34 cellular contexts compared by ENCODE assay signal in the genomic region with DNA sequence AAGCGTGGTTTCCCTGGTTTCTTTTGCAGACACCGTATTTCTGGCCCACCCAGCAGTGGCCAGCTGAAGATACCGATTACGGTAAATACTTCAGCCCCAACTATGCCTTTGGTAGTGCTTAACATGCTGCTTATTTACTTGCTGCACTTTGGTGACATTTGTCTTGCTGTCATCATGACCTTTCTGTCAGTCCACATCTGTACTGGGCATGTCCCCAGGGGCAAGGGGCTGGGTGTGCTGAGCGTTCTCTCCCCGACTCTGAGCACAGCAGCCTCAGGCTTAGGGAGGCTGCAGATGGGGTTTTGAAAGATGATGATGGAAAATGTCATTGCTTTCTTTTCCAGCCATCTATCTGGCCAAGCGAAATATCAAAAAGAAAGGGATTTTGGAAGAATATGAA.
"Had no signal": no experiment of that assay in that cellular context is flagged by ENCODE, and none has a peak within 500 bp of the region (broad histone marks: within the 10 kb centered on the region; RNA-seq: fewer than 3 reads in every experiment).

No MANE protein-coding gene starts in this region.

- H3K27me3 Mint-ChIP-seq: activated B cell treated with CpG ODN at 0.5 μM for 24 hours; activated CD4-positive, alpha-beta memory T cell treated with anti-CD3 and anti-CD28 coated beads for 36 hours; activated naive CD8-positive, alpha-beta T cell treated with anti-CD3 and anti-CD28 coated beads for 36 hours; activated T-helper 17 cell treated with anti-CD3 and anti-CD28 coated beads, Interleukin-2, amount 50 U/mL, for 72 hours had no signal

- H3K27ac ChIP-seq: adrenal gland, body of pancreas, brain microvascular endothelial cell, breast epithelium, VCaP had no signal

- H3K27me3 ChIP-seq: adrenal gland, body of pancreas, brain microvascular endothelial cell, breast epithelium had no signal

- H3K4me1 ChIP-seq: breast epithelium had no signal

- ATAC-seq: activated CD8-positive, alpha-beta T cell treated with anti-CD3 and anti-CD28 coated beads for 36 hours; activated naive CD4-positive, alpha-beta T cell treated with anti-CD3 and anti-CD28 coated beads, Interleukin-2, amount 50 U/mL, for 72 hours; activated T-cell treated with anti-CD3 and anti-CD28 coated beads, Interleukin-2, amount 50 U/mL, for 4 hours; activated T-cell treated with anti-CD3 and anti-CD28 coated beads, Interleukin-2, amount 50 U/mL, for 72 hours; activated T-helper 17 cell treated with anti-CD3 and anti-CD28 coated beads, Interleukin-2, amount 50 U/mL, for 72 hours; body of pancreas had no signal

- H3K36me3 ChIP-seq: adrenal gland, brain microvascular endothelial cell, breast epithelium had no signal

- H3K36me3 Mint-ChIP-seq: activated CD4-positive, alpha-beta memory T cell treated with anti-CD3 and anti-CD28 coated beads for 36 hours; activated naive CD4-positive, alpha-beta T cell treated with anti-CD3 and anti-CD28 coated beads, Interleukin-2, amount 50 U/mL, for 72 hours; activated naive CD8-positive, alpha-beta T cell treated with anti-CD3 and anti-CD28 coated beads for 36 hours had no signal

- H3K9me3 Mint-ChIP-seq: activated B cell treated with CpG ODN at 0.5 μM for 24 hours; activated CD4-positive, alpha-beta memory T cell treated with anti-CD3 and anti-CD28 coated beads for 36 hours; activated CD8-positive, alpha-beta T cell treated with anti-CD3 and anti-CD28 coated beads for 36 hours; activated naive CD4-positive, alpha-beta T cell treated with anti-CD3 and anti-CD28 coated beads for 36 hours; activated naive CD4-positive, alpha-beta T cell treated with anti-CD3 and anti-CD28 coated beads, Interleukin-2, amount 50 U/mL, for 72 hours; activated naive CD8-positive, alpha-beta T cell treated with anti-CD3 and anti-CD28 coated beads for 36 hours; activated T-cell treated with anti-CD3 and anti-CD28 coated beads, Interleukin-2, amount 50 U/mL, for 4 hours; activated T-helper 1 cell treated with anti-CD3 and anti-CD28 coated beads, Interleukin-12 subunit alpha, Interleukin-12 subunit beta, Interleukin-2, Interleukin-4 antibody, amounts not matched to agents 30 ng/mL and 10 ng/mL and 1 ng/mL, durations not matched to agents 14 hours and 24 hours and 36 hours; activated T-helper 17 cell treated with anti-CD3 and anti-CD28 coated beads, Interleukin-2, amount 50 U/mL, for 72 hours; T-helper 1 cell treated with Interleukin-12 subunit alpha and Interleukin-12 subunit beta and Interleukin-4 antibody, amounts not matched to agents 30 μg/mL and 1 μg/mL, for 36 hours; T-helper 2 cell treated with Interferon-gamma antibody and Interleukin-4, amounts not matched to agents 5 μg/mL and 100 μg/mL, for 36 hours had no signal

- H3K27ac Mint-ChIP-seq: activated B cell treated with CpG ODN at 0.5 μM for 24 hours; activated CD4-positive, alpha-beta memory T cell treated with anti-CD3 and anti-CD28 coated beads for 36 hours; activated CD4-positive, alpha-beta T cell treated with anti-CD3 and anti-CD28 coated beads, Interleukin-2, amount 10 ng/mL, durations not matched to agents 24 days and 14 days; activated CD8-positive, alpha-beta T cell treated with anti-CD3 and anti-CD28 coated beads for 36 hours; activated naive CD4-positive, alpha-beta T cell treated with anti-CD3 and anti-CD28 coated beads for 36 hours; activated naive CD4-positive, alpha-beta T cell treated with anti-CD3 and anti-CD28 coated beads, Interleukin-2, amount 50 U/mL, for 72 hours; activated naive CD8-positive, alpha-beta T cell treated with anti-CD3 and anti-CD28 coated beads for 36 hours; activated T-cell treated with anti-CD3 and anti-CD28 coated beads, Interleukin-2, amount 50 U/mL, for 72 hours; activated T-helper 1 cell treated with anti-CD3 and anti-CD28 coated beads, Interleukin-12 subunit alpha, Interleukin-12 subunit beta, Interleukin-2, Interleukin-4 antibody, amounts not matched to agents 30 ng/mL and 10 ng/mL and 1 ng/mL, durations not matched to agents 14 hours and 24 hours and 36 hours; activated T-helper 17 cell treated with anti-CD3 and anti-CD28 coated beads, Interleukin-2, amount 50 U/mL, for 72 hours; T-helper 1 cell treated with Interleukin-12 subunit alpha and Interleukin-12 subunit beta and Interleukin-4 antibody, amounts not matched to agents 30 μg/mL and 1 μg/mL, for 36 hours; T-helper 2 cell treated with Interferon-gamma antibody and Interleukin-4, amounts not matched to agents 5 μg/mL and 100 μg/mL, for 36 hours had no signal

- H3K9me3 ChIP-seq: adrenal gland, body of pancreas, breast epithelium had no signal

- H3K4me3 Mint-ChIP-seq: activated B cell treated with CpG ODN at 0.5 μM for 24 hours; activated CD4-positive, alpha-beta memory T cell treated with anti-CD3 and anti-CD28 coated beads for 36 hours; activated CD4-positive, alpha-beta T cell treated with anti-CD3 and anti-CD28 coated beads, Interleukin-2, amount 10 ng/mL, durations not matched to agents 24 days and 14 days; activated CD8-positive, alpha-beta T cell treated with anti-CD3 and anti-CD28 coated beads for 36 hours; activated naive CD4-positive, alpha-beta T cell treated with anti-CD3 and anti-CD28 coated beads for 36 hours; activated naive CD8-positive, alpha-beta T cell treated with anti-CD3 and anti-CD28 coated beads for 36 hours; activated T-cell treated with anti-CD3 and anti-CD28 coated beads, Interleukin-2, amount 50 U/mL, for 4 hours; activated T-cell treated with anti-CD3 and anti-CD28 coated beads, Interleukin-2, amount 50 U/mL, for 72 hours; activated T-helper 1 cell treated with anti-CD3 and anti-CD28 coated beads, Interleukin-12 subunit alpha, Interleukin-12 subunit beta, Interleukin-2, Interleukin-4 antibody, amounts not matched to agents 30 ng/mL and 10 ng/mL and 1 ng/mL, durations not matched to agents 14 hours and 24 hours and 36 hours; activated T-helper 17 cell treated with anti-CD3 and anti-CD28 coated beads, Interleukin-2, amount 50 U/mL, for 72 hours; T-helper 1 cell treated with Interleukin-12 subunit alpha and Interleukin-12 subunit beta and Interleukin-4 antibody, amounts not matched to agents 30 μg/mL and 1 μg/mL, for 36 hours; T-helper 2 cell treated with Interferon-gamma antibody and Interleukin-4, amounts not matched to agents 5 μg/mL and 100 μg/mL, for 36 hours had no signal

- H3K4me3 ChIP-seq: adrenal gland, body of pancreas, breast epithelium had no signal

- DNase-seq: activated B cell treated with CpG ODN at 0.5 μM for 24 hours; activated CD4-positive, alpha-beta memory T cell treated with anti-CD3 and anti-CD28 coated beads for 36 hours; activated CD4-positive, alpha-beta T cell treated with anti-CD3 and anti-CD28 coated beads for 4 hours; activated CD4-positive, alpha-beta T cell treated with anti-CD3 and anti-CD28 coated beads, Interleukin-2, amount 10 ng/mL, durations not matched to agents 24 days and 14 days; activated CD4-positive, alpha-beta T cell treated with anti-CD3 and anti-CD28 coated beads, Interleukin-2, amount 50 U/mL, for 1 hour; activated CD4-positive, alpha-beta T cell treated with anti-CD3 and anti-CD28 coated beads, Interleukin-2, amount 50 U/mL, for 4 hours; activated CD4-positive, CD25-positive, alpha-beta regulatory T cell treated with anti-CD3 and anti-CD28 coated beads, Interleukin-2, amount 50 U/mL, for 72 hours; activated CD8-positive, alpha-beta memory T cell treated with anti-CD3 and anti-CD28 coated beads, Interleukin-2, amount 50 U/mL, for 4 hours; activated CD8-positive, alpha-beta T cell treated with anti-CD3 and anti-CD28 coated beads for 36 hours; activated effector memory CD4-positive, alpha-beta T cell treated with anti-CD3 and anti-CD28 coated beads, Interleukin-2, amount 50 U/mL, for 16 hours; activated gamma-delta T cell treated with Interleukin-2 at 50 U/mL for 16 hours; activated naive CD4-positive, alpha-beta T cell; activated naive CD4-positive, alpha-beta T cell treated with anti-CD3 and anti-CD28 coated beads for 36 hours; activated naive CD4-positive, alpha-beta T cell treated with anti-CD3 and anti-CD28 coated beads, Interleukin-2, amount 50 U/mL, for 16 hours; activated naive CD8-positive, alpha-beta T cell treated with anti-CD3 and anti-CD28 coated beads for 36 hours; activated T-cell treated with anti-CD3 and anti-CD28 coated beads for 4 hours; activated T-cell treated with anti-CD3 and anti-CD28 coated beads, Interleukin-2, amount 50 U/mL, for 1 hour; activated T-cell treated with anti-CD3 and anti-CD28 coated beads, Interleukin-2, amount 50 U/mL, for 4 hours; activated T-cell treated with anti-CD3 and anti-CD28 coated beads, Interleukin-2, amount 50 U/mL, for 72 hours; adrenal gland; amniotic stem cell; body of pancreas; brain microvascular endothelial cell; central memory CD4-positive, alpha-beta T cell; T-helper 1 cell; T-helper 2 cell; T-helper 9 cell had no signal
